9 cellular contexts compared by ENCODE assay signal in the genomic region with DNA sequence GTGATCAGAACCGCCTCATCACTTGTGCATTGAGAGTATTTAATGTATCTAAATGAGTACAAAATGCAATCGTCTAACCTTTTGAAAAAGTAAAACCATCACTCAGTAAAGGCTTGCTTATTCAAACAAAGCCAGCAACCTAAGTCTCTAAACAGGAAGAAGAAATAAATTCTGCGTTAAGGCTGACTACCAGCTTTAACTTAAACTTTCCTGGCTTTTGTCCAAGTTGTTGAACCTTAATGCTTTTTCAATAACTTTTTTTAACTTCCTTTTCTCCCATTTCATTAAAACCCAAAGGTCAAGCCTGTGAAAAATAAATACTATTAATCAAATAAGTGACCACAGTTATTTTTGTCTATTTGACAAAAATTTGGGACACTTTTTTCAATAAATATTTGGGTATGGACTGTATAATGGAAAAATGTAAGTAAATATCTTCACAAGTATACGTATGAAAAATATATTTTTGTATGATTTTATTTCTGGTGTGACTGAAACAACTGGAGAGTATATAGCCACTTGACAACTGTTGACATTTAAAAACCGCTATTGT. TPM values are rescaled to one million over a fixed set of nuclear protein-coding genes. Genes with fewer than 3 reads are reported as not detected.
DNase-seq lines count a peak whose midpoint lies in the region; ATAC-seq, FAIRE-seq and TF ChIP-seq lines count a peak whose summit lies in the region.
"Had no signal": no experiment of that assay in that cellular context is flagged by ENCODE, and none has a peak within 500 bp of the region (broad histone marks: within the 10 kb centered on the region; RNA-seq: fewer than 3 reads in every experiment).

No MANE protein-coding gene starts in this region.

- H3K4me3 ChIP-seq in CD8-positive, alpha-beta T cell (ENCODE audit: low read depth, low read length), result no peak overlapping the region
- H3K4me3 ChIP-seq in A673 (ENCODE audit: low read depth, low read length, poor library complexity, severe bottlenecking), result no peak overlapping the region
- H3K4me3 ChIP-seq in pancreas, result peak overlapping the region in 1 of 4 donors; percentile 85

- no TSS peak for BruUV-seq in A673 (replicated peaks; lab: Mats Ljungman, UMichigan)

- no peaks in the 10 kb centered on the region for H3K9me3 Mint-ChIP-seq in CD8-positive, alpha-beta T cell
- peaks cover 0 to 9% (median 6%) of the 10 kb centered on the region in 5 experiments for H3K9me3 Mint-ChIP-seq in brain
- no peaks in the 10 kb centered on the region for H3K9me3 Mint-ChIP-seq in nephron
- H3K9me3 Mint-ChIP-seq in endothelial cell (ENCODE audit: unreplicated experiment), result no peaks in the 10 kb centered on the region

- H3K27ac Mint-ChIP-seq in CD8-positive, alpha-beta T cell, result peak overlapping the region; percentile 52
- H3K27ac Mint-ChIP-seq in brain (peak overlapping the region in 4 of 5 experiments; percentile 8 to 97 (median 88)), nephron (peak overlapping the region; percentile 85 to 96 (median 87)), endothelial cell (ENCODE audit: unreplicated experiment) (no peak overlapping the region)

- TF ChIP-seq CTCF in CD8-positive, alpha-beta T cell (IDR thresholded peaks at IDR 0.05), result no peak
- TF ChIP-seq CTCF in brain (conservative IDR thresholded peaks at IDR 0.05) (no peak), nephron (IDR thresholded peaks at IDR 0.05; ENCODE audit: unreplicated experiment in 3 of 3) (no peak), endothelial cell (IDR thresholded peaks at IDR 0.05; ENCODE audit: unreplicated experiment) (no peak), A673 (conservative IDR thresholded peaks at IDR 0.05; ENCODE audit: low read depth, low read length) (no peak), pancreas (IDR thresholded peaks at IDR 0.05) (no peak)

- POLR2A ChIA-PET in CD8-positive, alpha-beta T cell (lab: Charles Lee), result interaction anchor here (1.2 to 1.7 kb wide), 5 partner anchors 10 to 59 kb away, joined by 3 to 6 read pairs (median 3); a partner anchor contains a TSS
- POLR2A ChIA-PET in A673 (lab: Charles Lee; ENCODE audit: low non-redundant PET), result no interaction called here

- no peaks in the 10 kb centered on the region for H3K9me3 ChIP-seq in CD8-positive, alpha-beta T cell (ENCODE audit: low read length)
- H3K9me3 ChIP-seq in A673 (ENCODE audit: low read depth, low read length, poor library complexity, severe bottlenecking) (no peaks in the 10 kb centered on the region), pancreas (no peaks in the 10 kb centered on the region)

- 49 to 52% methylated on average over 5 of the region's 5 CpGs for WGBS in pancreas, 2 donors

- H3K4me1 ChIP-seq in CD8-positive, alpha-beta T cell (ENCODE audit: insufficient read depth, low read length), result peaks cover 34% of the 10 kb centered on the region
- peaks cover 9% of the 10 kb centered on the region for H3K4me1 ChIP-seq in A673 (ENCODE audit: insufficient read depth, low read length, poor library complexity, severe bottlenecking)
- H3K4me1 ChIP-seq in pancreas, result peaks cover 6 to 21% (median 11%) of the 10 kb centered on the region in 3 donors

- no peaks in the 10 kb centered on the region for H3K27me3 ChIP-seq in CD8-positive, alpha-beta T cell (ENCODE audit: insufficient read depth, low read length)
- no peaks in the 10 kb centered on the region for H3K27me3 ChIP-seq in A673 (replicated peaks; ENCODE audit: insufficient read depth, low read depth, low read length, poor library complexity)
- H3K27me3 ChIP-seq in pancreas, result no peaks in the 10 kb centered on the region

- intact Hi-C loops in CD8-positive, alpha-beta T cell (cut with DNase I, micrococcal nuclease), result loop anchor here (5.0 to 10.0 kb wide), 9 partner anchors 34 to 724 kb away; a partner anchor contains a TSS
- intact Hi-C loops in A673 (cut with micrococcal nuclease; ENCODE audit: unreplicated experiment), result loop anchor here (5.0 kb wide), 1 partner anchor 59 kb away; a partner anchor contains a TSS
- intact Hi-C loops in pancreas (cut with DNase I), result no loop called here

- FAIRE-seq in pancreas (lab: Jason Lieb, UNC), result no peak

- H3K36me3 Mint-ChIP-seq in CD8-positive, alpha-beta T cell, result peaks cover 10% of the 10 kb centered on the region
- H3K36me3 Mint-ChIP-seq in brain, result peaks cover 60% of the 10 kb centered on the region
- peaks cover 9% of the 10 kb centered on the region for H3K36me3 Mint-ChIP-seq in nephron (ENCODE audit: low read depth)
- H3K36me3 Mint-ChIP-seq in endothelial cell (ENCODE audit: low read depth, unreplicated experiment), result peaks cover 6% of the 10 kb centered on the region

- DNase-seq in CD8-positive, alpha-beta T cell, result no peak
- DNase-seq in HT-29 (ENCODE audit: low spot score), result peak; percentile 1
- DNase-seq in endothelial cell (ENCODE audit: low spot score), result no peak
- DNase-seq in A673 (ENCODE audit: low spot score), result no peak
- DNase-seq in pancreas, result no peak

- CTCF ChIA-PET in CD8-positive, alpha-beta T cell (lab: Charles Lee), result no interaction called here
- CTCF ChIA-PET in A673 (lab: Charles Lee), result no interaction called here

- H3K4me3 Mint-ChIP-seq in CD8-positive, alpha-beta T cell, result peak overlapping the region; percentile 63
- H3K4me3 Mint-ChIP-seq in brain (peak overlapping the region; percentile 90 to 95 (median 91)), nephron (peak overlapping the region; percentile 96 to 99 (median 99)), endothelial cell (ENCODE audit: unreplicated experiment) (no peak overlapping the region)

- H3K27me3 Mint-ChIP-seq in CD8-positive, alpha-beta T cell (ENCODE audit: low read depth), result no peaks in the 10 kb centered on the region
- H3K27me3 Mint-ChIP-seq in brain (no peaks in the 10 kb centered on the region), nephron (ENCODE audit: low read depth) (no peaks in the 10 kb centered on the region), endothelial cell (ENCODE audit: unreplicated experiment) (peaks cover 9% of the 10 kb centered on the region)

- no peak overlapping the region for H3K27ac ChIP-seq in CD8-positive, alpha-beta T cell (ENCODE audit: low read depth, low read length)
- H3K27ac ChIP-seq in A673 (ENCODE audit: low read depth, low read length, poor library complexity, severe bottlenecking) (no peak overlapping the region), pancreas (peak overlapping the region in 1 of 4 donors; percentile 98)

- peaks cover 49% of the 10 kb centered on the region for H3K4me1 Mint-ChIP-seq in CD8-positive, alpha-beta T cell (ENCODE audit: low read depth)
- H3K4me1 Mint-ChIP-seq in brain (peaks cover 52% of the 10 kb centered on the region), nephron (peaks cover 28% of the 10 kb centered on the region), endothelial cell (ENCODE audit: unreplicated experiment) (peaks cover 11% of the 10 kb centered on the region)

- no peaks in the 10 kb centered on the region for H3K36me3 ChIP-seq in CD8-positive, alpha-beta T cell (ENCODE audit: insufficient read depth, low read length)
- H3K36me3 ChIP-seq in A673 (ENCODE audit: insufficient read depth, low read length, poor library complexity, severe bottlenecking) (no peaks in the 10 kb centered on the region), pancreas (no peaks in the 10 kb centered on the region)

- no peak for ATAC-seq in CD8-positive, alpha-beta T cell
- ATAC-seq in GM18520 (IDR thresholded peaks at IDR 0.05; ENCODE audit: unreplicated experiment) (no peak), pancreas (no peak)
- ATAC-seq: SK-N-SH treated with all-trans-retinoic acid at 6 μM for 48 hours had no signal

RNA-seq across cellular contexts. Expression of a gene that starts 2.7 kb away (rescaled TPM):
- 100 to 1,000 TPM; 180 to 181 TPM for total RNA-seq in CD8-positive, alpha-beta T cell
- total RNA-seq in HT-29 (2014; rRNA removed; shearing (Covaris generic)), result 10.6 and 18.7 TPM in 2 replicates
- polyA plus RNA-seq in brain (ENCODE audit: insufficient read depth, low read depth, low replicate concordance) (16.8 TPM), pancreas (1 to 10 TPM; 5.7 to 6.2 TPM)
- total RNA-seq in endothelial cell (ENCODE audit: unreplicated experiment) (50.9 TPM), A673 (2021) (7.3 and 10.2 TPM in 2 replicates), pancreas (10 to 100 TPM; 21.3 to 40.8 (median 24.5) TPM)

RNA-seq across cellular contexts. Expression of a gene that starts 59.4 kb away (rescaled TPM):
- total RNA-seq in CD8-positive, alpha-beta T cell, result 10 to 100 TPM; 12.1 to 12.4 TPM
- 16.1 and 17.1 TPM in 2 replicates for total RNA-seq in HT-29 (2014; rRNA removed; shearing (Covaris generic))
- 23.4 TPM for polyA plus RNA-seq in brain (ENCODE audit: insufficient read depth, low read depth, low replicate concordance)
- total RNA-seq in endothelial cell (ENCODE audit: unreplicated experiment), result 65.1 TPM
- total RNA-seq in A673 (2021), result 39.9 and 40.7 TPM in 2 replicates
- 10 to 100 TPM in 1 of 6 donors, 1 to 10 TPM in 5; 5.8 to 12.8 (median 6.8) TPM for total RNA-seq in pancreas
- 1 to 10 TPM; 5.7 to 6.2 TPM for polyA plus RNA-seq in pancreas

Comparison
In these comparisons a context has a peak if more than half of its experiments do, and no peak if none do; other contexts are left out.
1. intact Hi-C loops: an anchor here in CD8-positive, alpha-beta T cell (5.0 to 10.0 kb wide) and A673 (5.0 kb wide); none called in pancreas.